ENCODE assay signal across 32 cellular contexts in genomic region chr11:35582033-35582432, GRCh38. TPM values are rescaled to one million over a fixed set of nuclear protein-coding genes. Genes with fewer than 3 reads are reported as not detected.
"Had no signal": no experiment of that assay in that cellular context is flagged by ENCODE, and none has a peak within 500 bp of the region (broad histone marks: within the 10 kb centered on the region; RNA-seq: fewer than 3 reads in every experiment).

No MANE protein-coding gene starts in this region.

- H3K9me3 ChIP-seq: colonic mucosa, ovary, prostate gland, upper lobe of left lung had no signal

- H3K27ac ChIP-seq: colonic mucosa, dorsolateral prefrontal cortex, ovary, prostate gland, upper lobe of left lung had no signal

- H3K4me1 ChIP-seq: colonic mucosa, prostate gland had no signal

- FAIRE-seq: kidney had no signal

- ATAC-seq: activated CD4-positive, alpha-beta T cell treated with anti-CD3 and anti-CD28 coated beads for 36 hours; activated CD8-positive, alpha-beta memory T cell treated with anti-CD3 and anti-CD28 coated beads, Interleukin-2, amount 10 ng/mL, durations not matched to agents 7 days and 5 days; activated CD8-positive, alpha-beta T cell treated with anti-CD3 and anti-CD28 coated beads, Interleukin-2, amount 10 ng/mL, durations not matched to agents 7 days and 5 days; left colon; sciatic nerve; stimulated activated memory B cell treated with anti-CD40 and anti-IgM and Interleukin-4, amounts not matched to agents 10 μg/mL and 1 μg/mL and 100 μg/mL, for 72 hours; stimulated activated naive CD8-positive, alpha-beta T cell treated with anti-CD3 and anti-CD28 coated beads, Interleukin-15, amount 100 ng/mL, for 72 hours had no signal

- H3K4me1 Mint-ChIP-seq: activated CD4-positive, alpha-beta T cell treated with anti-CD3 and anti-CD28 coated beads for 36 hours; activated CD8-positive, alpha-beta memory T cell treated with anti-CD3 and anti-CD28 coated beads, Interleukin-2, amount 10 ng/mL, durations not matched to agents 7 days and 5 days; activated naive CD4-positive, alpha-beta T cell treated with anti-CD3 and anti-CD28 coated beads, Interleukin-2, amount 50 U/mL, for 24 hours; naive B cell; stimulated activated memory B cell treated with anti-CD40 and anti-IgM and Interleukin-4, amounts not matched to agents 10 μg/mL and 1 μg/mL and 100 μg/mL, for 72 hours; stimulated activated naive CD8-positive, alpha-beta T cell treated with anti-CD3 and anti-CD28 coated beads, Interleukin-15, amount 100 ng/mL, for 72 hours had no signal

- H3K27ac Mint-ChIP-seq: activated CD4-positive, alpha-beta T cell treated with anti-CD3 and anti-CD28 coated beads for 36 hours; activated CD8-positive, alpha-beta memory T cell treated with anti-CD3 and anti-CD28 coated beads, Interleukin-2, amount 10 ng/mL, durations not matched to agents 7 days and 5 days; activated CD8-positive, alpha-beta T cell treated with anti-CD3 and anti-CD28 coated beads, Interleukin-2, amount 10 ng/mL, durations not matched to agents 7 days and 5 days; activated naive CD4-positive, alpha-beta T cell treated with anti-CD3 and anti-CD28 coated beads, Interleukin-2, amount 50 U/mL, for 24 hours; activated T-helper 2 cell treated with anti-CD3 and anti-CD28 coated beads, Interferon-gamma antibody, Interleukin-2, Interleukin-4, amounts not matched to agents 10 μg/mL and 5 μg/mL and 100 μg/mL, durations not matched to agents 14 hours and 24 hours and 36 hours; mesothelial cell of epicardium; stimulated activated memory B cell treated with anti-CD40 and anti-IgM and Interleukin-4, amounts not matched to agents 10 μg/mL and 1 μg/mL and 100 μg/mL, for 72 hours; T-helper 2 cell treated with Interferon-gamma antibody and Interleukin-4, amounts not matched to agents 5 μg/mL and 100 μg/mL, for 36 hours had no signal

- H3K36me3 Mint-ChIP-seq: activated CD8-positive, alpha-beta memory T cell treated with anti-CD3 and anti-CD28 coated beads, Interleukin-2, amount 10 ng/mL, durations not matched to agents 7 days and 5 days; activated naive CD4-positive, alpha-beta T cell treated with anti-CD3 and anti-CD28 coated beads, Interleukin-2, amount 50 U/mL, for 24 hours; mesothelial cell of epicardium; naive B cell; stimulated activated memory B cell treated with anti-CD40 and anti-IgM and Interleukin-4, amounts not matched to agents 10 μg/mL and 1 μg/mL and 100 μg/mL, for 72 hours had no signal

- DNase-seq: activated CD4-positive, alpha-beta T cell treated with anti-CD3 and anti-CD28 coated beads for 36 hours; activated CD4-positive, CD25-positive, alpha-beta regulatory T cell; activated CD8-positive, alpha-beta memory T cell treated with anti-CD3 and anti-CD28 coated beads, Interleukin-2, amount 10 ng/mL, durations not matched to agents 7 days and 5 days; activated CD8-positive, alpha-beta T cell treated with anti-CD3 and anti-CD28 coated beads, Interleukin-2, amount 10 ng/mL, durations not matched to agents 7 days and 5 days; activated T-cell treated with anti-CD3 and anti-CD28 coated beads, Interleukin-2, amount 50 U/mL, for 48 hours; colonic mucosa; dorsolateral prefrontal cortex; effector memory CD4-positive, alpha-beta T cell; foreskin fibroblast; head of caudate nucleus; hippocampal formation; kidney; left colon; mammary epithelial cell; naive B cell; ovary; retina; stimulated activated CD4-positive, alpha-beta T cell treated with anti-CD3 and anti-CD28 coated beads, Interleukin-12 subunit alpha, Interleukin-12 subunit beta, amount 100 ng/mL, for 4 hours; stimulated activated CD4-positive, alpha-beta T cell treated with anti-CD3 and anti-CD28 coated beads, Interleukin-4, amount 100 ng/mL, for 24 hours; stimulated activated naive CD8-positive, alpha-beta T cell treated with anti-CD3 and anti-CD28 coated beads, Interleukin-15, amount 100 ng/mL, for 72 hours; substantia nigra; T-helper 1 cell; upper lobe of left lung had no signal

- H3K4me3 ChIP-seq: colonic mucosa, dorsolateral prefrontal cortex, ovary, prostate gland, skin epidermis, upper lobe of left lung had no signal

- H3K4me3 Mint-ChIP-seq: activated CD4-positive, alpha-beta T cell treated with anti-CD3 and anti-CD28 coated beads for 36 hours; activated CD8-positive, alpha-beta memory T cell treated with anti-CD3 and anti-CD28 coated beads, Interleukin-2, amount 10 ng/mL, durations not matched to agents 7 days and 5 days; activated CD8-positive, alpha-beta T cell treated with anti-CD3 and anti-CD28 coated beads, Interleukin-2, amount 10 ng/mL, durations not matched to agents 7 days and 5 days; activated naive CD4-positive, alpha-beta T cell treated with anti-CD3 and anti-CD28 coated beads, Interleukin-2, amount 50 U/mL, for 24 hours; mesothelial cell of epicardium; neural crest cell; stimulated activated memory B cell treated with anti-CD40 and anti-IgM and Interleukin-4, amounts not matched to agents 10 μg/mL and 1 μg/mL and 100 μg/mL, for 72 hours; stimulated activated naive CD8-positive, alpha-beta T cell treated with anti-CD3 and anti-CD28 coated beads, Interleukin-15, amount 100 ng/mL, for 72 hours; T-helper 2 cell treated with Interferon-gamma antibody and Interleukin-4, amounts not matched to agents 5 μg/mL and 100 μg/mL, for 36 hours had no signal

- H3K27me3 ChIP-seq: colonic mucosa, ovary, upper lobe of left lung had no signal

- H3K9me3 Mint-ChIP-seq: activated naive CD4-positive, alpha-beta T cell treated with anti-CD3 and anti-CD28 coated beads, Interleukin-2, amount 50 U/mL, for 24 hours; activated T-helper 2 cell treated with anti-CD3 and anti-CD28 coated beads, Interferon-gamma antibody, Interleukin-2, Interleukin-4, amounts not matched to agents 10 μg/mL and 5 μg/mL and 100 μg/mL, durations not matched to agents 14 hours and 24 hours and 36 hours; mesothelial cell of epicardium; neural crest cell; stimulated activated memory B cell treated with anti-CD40 and anti-IgM and Interleukin-4, amounts not matched to agents 10 μg/mL and 1 μg/mL and 100 μg/mL, for 72 hours; stimulated activated naive CD8-positive, alpha-beta T cell treated with anti-CD3 and anti-CD28 coated beads, Interleukin-15, amount 100 ng/mL, for 72 hours; T-helper 2 cell treated with Interferon-gamma antibody and Interleukin-4, amounts not matched to agents 5 μg/mL and 100 μg/mL, for 36 hours had no signal

- H3K36me3 ChIP-seq: colonic mucosa, ovary, prostate gland, upper lobe of left lung had no signal

RNA-seq across cellular contexts. Expression of gene PAMR1, which starts 56.6 kb away (rescaled TPM):
- total RNA-seq: activated CD4-positive, alpha-beta T cell treated with anti-CD3 and anti-CD28 coated beads for 36 hours; activated CD8-positive, alpha-beta memory T cell treated with anti-CD3 and anti-CD28 coated beads, Interleukin-2, amount 10 ng/mL, durations not matched to agents 7 days and 5 days; activated CD8-positive, alpha-beta T cell treated with anti-CD3 and anti-CD28 coated beads, Interleukin-2, amount 10 ng/mL, durations not matched to agents 7 days and 5 days; activated T-helper 2 cell treated with anti-CD3 and anti-CD28 coated beads, Interferon-gamma antibody, Interleukin-2, Interleukin-4, amounts not matched to agents 10 μg/mL and 5 μg/mL and 100 μg/mL, durations not matched to agents 14 hours and 24 hours and 36 hours had no signal
